In genomic region chr11:44067266-44067665, GRCh38 we compare ENCODE assay signal across 1 cellular context.
TF ChIP-seq lines count a peak whose summit lies in the region.

No MANE protein-coding gene starts in this region.

TF ChIP-seq in K562, 482 proteins besides CTCF, POLR2A, EP300 and RAD21 (continued from another document and continues in another):
- TF ChIP-seq PREB (CRISPR knock-in tag; IDR thresholded peaks at IDR 0.05) (no peak), GATAD2B (IDR thresholded peaks at IDR 0.05; ENCODE audit: borderline replicate concordance) (no peak), GTF2E2 (tag; IDR thresholded peaks at IDR 0.05) (no peak), GABPB1 (CRISPR knock-in tag; IDR thresholded peaks at IDR 0.05) (0 out of 2 replicates have a peak, but pooled peaks have one; percentile 29), MEIS2 (IDR thresholded peaks at IDR 0.05; ENCODE audit: partially characterized antibody) (peak; percentile 48), BRD9 (IDR thresholded peaks at IDR 0.05; ENCODE audit: low read depth, partially characterized antibody) (no peak), NBN (IDR thresholded peaks at IDR 0.05; ENCODE audit: low read depth) (no peak), ATF4 (CRISPR knock-in tag; IDR thresholded peaks at IDR 0.05) (no peak), MYBL2 (IDR thresholded peaks at IDR 0.05; ENCODE audit: low read depth) (no peak), MYBL2 (CRISPR knock-in tag; IDR thresholded peaks at IDR 0.05; ENCODE audit: borderline replicate concordance) (no peak), MTF1 (CRISPR knock-in tag; IDR thresholded peaks at IDR 0.05; ENCODE audit: borderline replicate concordance) (no peak), ARID1B (IDR thresholded peaks at IDR 0.05) (0 out of 2 replicates have a peak, but pooled peaks have one; percentile 49), ID3 (CRISPR knock-in tag; IDR thresholded peaks at IDR 0.05) (no peak), ID3 (tag; IDR thresholded peaks at IDR 0.05) (no peak), SNAPC5 (CRISPR knock-in tag; IDR thresholded peaks at IDR 0.05) (no peak), ILF3 (IDR thresholded peaks at IDR 0.05; ENCODE audit: borderline replicate concordance) (0 out of 2 replicates have a peak, but pooled peaks have one; percentile 20), PKNOX1 (IDR thresholded peaks at IDR 0.05) (0 out of 2 replicates have a peak, but pooled peaks have one; percentile 10), ZNF592 (IDR thresholded peaks at IDR 0.05) (peak; percentile 59), FOXA3 (CRISPR knock-in tag; conservative IDR thresholded peaks at IDR 0.05 in 1 of 2, IDR thresholded peaks at IDR 0.05 in 1 of 2) (no peak), MAFF (IDR thresholded peaks at IDR 0.05; ENCODE audit: low read length) (no peak), TAL1 (IDR thresholded peaks at IDR 0.05) (no peak), ZNF318 (IDR thresholded peaks at IDR 0.05; ENCODE audit: borderline replicate concordance in 1 of 2, low read depth in 1 of 2) (no peak), ETV5 (CRISPR knock-in tag; IDR thresholded peaks at IDR 0.05; ENCODE audit: low read depth) (0 out of 2 replicates have a peak, but pooled peaks have one; percentile 58), ZBTB49 (CRISPR knock-in tag; IDR thresholded peaks at IDR 0.05; ENCODE audit: borderline replicate concordance) (0 out of 2 replicates have a peak, but pooled peaks have one; percentile 30), DMBX1 (CRISPR knock-in tag; IDR thresholded peaks at IDR 0.05; ENCODE audit: borderline replicate concordance) (no peak), TCF3 (CRISPR knock-in tag; IDR thresholded peaks at IDR 0.05) (peak; percentile 42; the same call in 1 of the 2 replicates), ZNF408 (CRISPR knock-in tag; IDR thresholded peaks at IDR 0.05; ENCODE audit: low read depth) (no peak), ZFP91 (CRISPR knock-in tag; IDR thresholded peaks at IDR 0.05) (no peak), CTBP1 (IDR thresholded peaks at IDR 0.05; ENCODE audit: borderline replicate concordance) (no peak), ETV1 (tag; conservative IDR thresholded peaks at IDR 0.05; ENCODE audit: low read depth) (peak; percentile 73; the same call in 1 of the 2 replicates), RBFOX2 (IDR thresholded peaks at IDR 0.05; ENCODE audit: low read depth, low read length) (no peak), CBFA2T3 (IDR thresholded peaks at IDR 0.05) (peak; percentile 49), ZKSCAN1 (IDR thresholded peaks at IDR 0.05; ENCODE audit: low read depth, low read length) (peak; percentile 47; the same call in 1 of the 2 replicates)
